Comparison of ENCODE assay signal across 1 cellular context in genomic region chr11:46388619-46389449, GRCh38.
TF ChIP-seq lines count a peak whose summit lies in the region.

No MANE protein-coding gene starts in this region.

TF ChIP-seq in HCT116, 20 proteins besides CTCF, POLR2A, EP300 and RAD21:
- TF ChIP-seq ZBTB33 (IDR thresholded peaks at IDR 0.05; ENCODE audit: extremely low read depth, insufficient replicate concordance, low read length) = no peak
- TF ChIP-seq JUND (IDR thresholded peaks at IDR 0.05) = no peak
- no peak for TF ChIP-seq EGR1 (IDR thresholded peaks at IDR 0.05; ENCODE audit: low read depth)
- no peak for TF ChIP-seq REST (IDR thresholded peaks at IDR 0.05; ENCODE audit: low read depth)
- TF ChIP-seq YY1 (IDR thresholded peaks at IDR 0.05; ENCODE audit: extremely low read depth, insufficient replicate concordance, low read depth, low read length) = no peak
- TF ChIP-seq ZFX (IDR thresholded peaks at IDR 0.05) = no peak
- TF ChIP-seq CEBPB (IDR thresholded peaks at IDR 0.05; ENCODE audit: low read depth) = no peak
- TF ChIP-seq ZNF274 (IDR thresholded peaks at IDR 0.05; ENCODE audit: low read depth, low read length) = no peak
- TF ChIP-seq SP1 (IDR thresholded peaks at IDR 0.05; ENCODE audit: low read depth) = no peak
- TF ChIP-seq, protein P1, sequence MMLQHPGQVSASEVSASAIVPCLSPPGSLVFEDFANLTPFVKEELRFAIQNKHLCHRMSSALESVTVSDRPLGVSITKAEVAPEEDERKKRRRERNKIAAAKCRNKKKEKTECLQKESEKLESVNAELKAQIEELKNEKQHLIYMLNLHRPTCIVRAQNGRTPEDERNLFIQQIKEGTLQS (IDR thresholded peaks at IDR 0.05) = no peak
